8 cellular contexts compared by ENCODE assay signal in genomic region chr22:31489632-31490495, GRCh38. TPM values are rescaled to one million over a fixed set of nuclear protein-coding genes. Genes with fewer than 3 reads are reported as not detected.
DNase-seq lines count a peak whose midpoint lies in the region; ATAC-seq lines count a peak whose summit lies in the region.

A gene with protein sequence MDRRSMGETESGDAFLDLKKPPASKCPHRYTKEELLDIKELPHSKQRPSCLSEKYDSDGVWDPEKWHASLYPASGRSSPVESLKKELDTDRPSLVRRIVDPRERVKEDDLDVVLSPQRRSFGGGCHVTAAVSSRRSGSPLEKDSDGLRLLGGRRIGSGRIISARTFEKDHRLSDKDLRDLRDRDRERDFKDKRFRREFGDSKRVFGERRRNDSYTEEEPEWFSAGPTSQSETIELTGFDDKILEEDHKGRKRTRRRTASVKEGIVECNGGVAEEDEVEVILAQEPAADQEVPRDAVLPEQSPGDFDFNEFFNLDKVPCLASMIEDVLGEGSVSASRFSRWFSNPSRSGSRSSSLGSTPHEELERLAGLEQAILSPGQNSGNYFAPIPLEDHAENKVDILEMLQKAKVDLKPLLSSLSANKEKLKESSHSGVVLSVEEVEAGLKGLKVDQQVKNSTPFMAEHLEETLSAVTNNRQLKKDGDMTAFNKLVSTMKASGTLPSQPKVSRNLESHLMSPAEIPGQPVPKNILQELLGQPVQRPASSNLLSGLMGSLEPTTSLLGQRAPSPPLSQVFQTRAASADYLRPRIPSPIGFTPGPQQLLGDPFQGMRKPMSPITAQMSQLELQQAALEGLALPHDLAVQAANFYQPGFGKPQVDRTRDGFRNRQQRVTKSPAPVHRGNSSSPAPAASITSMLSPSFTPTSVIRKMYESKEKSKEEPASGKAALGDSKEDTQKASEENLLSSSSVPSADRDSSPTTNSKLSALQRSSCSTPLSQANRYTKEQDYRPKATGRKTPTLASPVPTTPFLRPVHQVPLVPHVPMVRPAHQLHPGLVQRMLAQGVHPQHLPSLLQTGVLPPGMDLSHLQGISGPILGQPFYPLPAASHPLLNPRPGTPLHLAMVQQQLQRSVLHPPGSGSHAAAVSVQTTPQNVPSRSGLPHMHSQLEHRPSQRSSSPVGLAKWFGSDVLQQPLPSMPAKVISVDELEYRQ (minus strand): TSS chr22:31489842. CDS start chr22:31488718, 1,124 bp downstream.

- DNase-seq in NCI-H187 (lab: John Stamatoyannopoulos, UW) (peak; percentile 17 to 47), NCI-H187 treated with DMSO at 0.1 percent for 48 hours (lab: John Stamatoyannopoulos, UW) (no peak), NCI-H345 (lab: John Stamatoyannopoulos, UW) (peak; percentile 76), cerebellum (ENCODE audit: low spot score) (peak; percentile 92), kidney glomerular epithelial cell (lab: John Stamatoyannopoulos, UW) (peak; percentile 73)
- peak; percentile 77 to 80 for DNase-seq in activated CD4-positive, alpha-beta T cell treated with anti-CD3 and anti-CD28 coated beads for 24 hours (ENCODE audit: low read depth in 2 of 2)
- peak; percentile 90 for DNase-seq in stimulated activated CD4-positive, alpha-beta T cell treated with anti-CD3 and anti-CD28 coated beads, Interleukin-15, amount 100 ng/mL, for 24 hours

- peak; percentile 37 for ATAC-seq in HG03039 (IDR thresholded peaks at IDR 0.05; ENCODE audit: unreplicated experiment)

RNA-seq across cellular contexts. Expression of the gene that starts here (rescaled TPM):
- 14.8 TPM for total RNA-seq in cerebellum
